Comparison of ENCODE assay signal across 11 cellular contexts in genomic region chr1:180243517-180244221, GRCh38. TPM values are rescaled to one million over a fixed set of nuclear protein-coding genes. Genes with fewer than 3 reads are reported as not detected.
"Had no signal": no experiment of that assay in that cellular context is flagged by ENCODE, and none has a peak within 500 bp of the region (broad histone marks: within the 10 kb centered on the region; RNA-seq: fewer than 3 reads in every experiment).

No MANE protein-coding gene starts in this region.

- H3K27ac Mint-ChIP-seq: activated CD4-positive, alpha-beta memory T cell treated with anti-CD3 and anti-CD28 coated beads, Interleukin-2, amount 10 ng/mL, durations not matched to agents 7 days and 5 days; activated T-cell treated with anti-CD3 and anti-CD28 coated beads, Interleukin-2, amount 50 U/mL, for 72 hours; nephron had no signal

- H3K4me1 ChIP-seq: esophagus squamous epithelium, psoas muscle had no signal

- H3K4me3 ChIP-seq: esophagus squamous epithelium, psoas muscle had no signal

- ATAC-seq: activated T-cell treated with anti-CD3 and anti-CD28 coated beads, Interleukin-2, amount 50 U/mL, for 72 hours; psoas muscle had no signal

- H3K36me3 ChIP-seq: esophagus squamous epithelium had no signal

- H3K27ac ChIP-seq: esophagus squamous epithelium, psoas muscle had no signal

- H3K9me3 ChIP-seq: esophagus squamous epithelium, psoas muscle had no signal

- DNase-seq: activated CD4-positive, alpha-beta memory T cell treated with anti-CD3 and anti-CD28 coated beads, Interleukin-2, amount 10 ng/mL, durations not matched to agents 7 days and 5 days; activated naive CD4-positive, alpha-beta T cell treated with Interleukin-2 at 50 U/mL for 16 hours; activated T-cell treated with anti-CD3 and anti-CD28 coated beads, Interleukin-2, amount 50 U/mL, for 72 hours; esophagus squamous epithelium; foreskin fibroblast; head of caudate nucleus; psoas muscle; stimulated activated CD4-positive, alpha-beta T cell treated with anti-CD3 and anti-CD28 coated beads, Interleukin-12 subunit alpha, Interleukin-12 subunit beta, amount 100 ng/mL, for 4 hours; stimulated activated naive CD4-positive, alpha-beta T cell treated with Interleukin-2 at 50 U/mL for 16 hours; trophoblast cell had no signal

- H3K4me1 Mint-ChIP-seq: nephron had no signal

- H3K4me3 Mint-ChIP-seq: activated CD4-positive, alpha-beta memory T cell treated with anti-CD3 and anti-CD28 coated beads, Interleukin-2, amount 10 ng/mL, durations not matched to agents 7 days and 5 days; activated T-cell treated with anti-CD3 and anti-CD28 coated beads, Interleukin-2, amount 50 U/mL, for 72 hours; nephron had no signal

- H3K9me3 Mint-ChIP-seq: activated CD4-positive, alpha-beta memory T cell treated with anti-CD3 and anti-CD28 coated beads, Interleukin-2, amount 10 ng/mL, durations not matched to agents 7 days and 5 days; activated T-cell treated with anti-CD3 and anti-CD28 coated beads, Interleukin-2, amount 50 U/mL, for 72 hours; nephron had no signal

RNA-seq across cellular contexts. Expression of gene LHX4, which starts 13.6 kb away (rescaled TPM):
- total RNA-seq: activated CD4-positive, alpha-beta memory T cell treated with anti-CD3 and anti-CD28 coated beads, Interleukin-2, amount 10 ng/mL, durations not matched to agents 7 days and 5 days; activated T-cell treated with anti-CD3 and anti-CD28 coated beads, Interleukin-2, amount 50 U/mL, for 72 hours; psoas muscle had no signal
